Comparison of ENCODE assay signal across 18 cellular contexts in genomic region chr11:77690649-77691048, GRCh38.
"Had no signal": no experiment of that assay in that cellular context is flagged by ENCODE, and none has a peak within 500 bp of the region (broad histone marks: within the 10 kb centered on the region; RNA-seq: fewer than 3 reads in every experiment).

No MANE protein-coding gene starts in this region.

- DNase-seq: Karpas-422, KG1, MM.1S, NCI-H1092 treated with DMSO at 0.1 percent for 48 hours, NCI-H1436, NCI-H187, NCI-H2029, NCI-H2081 treated with DMSO at 0.1 percent for 48 hours, NCI-H2171 treated with DMSO at 0.1 percent for 48 hours, NCI-H226, NCI-H446, NCI-H510A, NCI-H524 treated with DMSO at 0.1 percent for 48 hours, NCI-H69, NCI-H774, Right ventricle myocardium superior, RPMI8226, SIG-M5 had no signal
